In genomic region chr9:131125288-131126058, GRCh38 we compare ENCODE assay signal across 8 cellular contexts. TPM values are rescaled to one million over a fixed set of nuclear protein-coding genes. Genes with fewer than 3 reads are reported as not detected.
DNase-seq lines count a peak whose midpoint lies in the region; ATAC-seq and TF ChIP-seq lines count a peak whose summit lies in the region.

Gene NUP214, plus strand, starts transcription at chr9:131125586. Its CDS starts 119 bp downstream, at chr9:131125705.

- CTCF ChIA-PET in PC-3 (lab: Charles Lee): no interaction called here

- no peaks in the 10 kb centered on the region for H3K27me3 ChIP-seq in PC-3 (ENCODE audit: low read length)

- peak within 1 kb of the TSS; percentile 75 for H3K27ac ChIP-seq in PC-3 (ENCODE audit: low read length)

- TF ChIP-seq RAD21 in Ishikawa (IDR thresholded peaks at IDR 0.05; ENCODE audit: low read depth): no peak

- H3K79me2 ChIP-seq in PC-3 (ENCODE audit: low read length): peaks cover 36% of the 10 kb centered on the region

- TSS peak; percentile 71 for BruUV-seq in PC-3 (replicated peaks; lab: Mats Ljungman, UMichigan)

- peaks cover 15% of the 10 kb centered on the region; the same call in 1 of the 2 replicates for H3K36me3 ChIP-seq in PC-3 (ENCODE audit: low read depth, low read length)

- DNase-seq in DMS114 treated with DMSO at 0.1 percent for 48 hours (lab: John Stamatoyannopoulos, UW; ENCODE audit: unreplicated experiment) (peak; percentile 88), PC-3 (peak; percentile 96), epithelial cell of proximal tubule (ENCODE audit: low read depth) (peak; percentile 64), mucosa of gallbladder (ENCODE audit: low spot score) (peak; percentile 99)
- peak; percentile 100 for DNase-seq in activated T-cell treated with anti-CD3 and anti-CD28 coated beads, Interleukin-2, amount 50 U/mL, for 1 hour
- DNase-seq in stimulated activated CD8-positive, alpha-beta memory T cell treated with anti-CD3 and anti-CD28 coated beads, Interleukin-4, amount 100 ng/mL, for 4 hours (ENCODE audit: low read depth in 2 of 2, low spot score in 1 of 2): peak; percentile 99 to 100

- H2AFZ ChIP-seq in PC-3 (ENCODE audit: low read length): peak within 1 kb of the TSS; percentile 76

- H3K4me1 ChIP-seq in PC-3 (ENCODE audit: insufficient read depth, low read length): peaks cover 7% of the 10 kb centered on the region

- no peaks in the 10 kb centered on the region for H3F3A ChIP-seq in PC-3 (ENCODE audit: low read length, unreplicated experiment)

- no peaks in the 10 kb centered on the region for H3K9me2 ChIP-seq in PC-3 (replicated peaks; ENCODE audit: low read length)

- intact Hi-C loops in PC-3 (cut with micrococcal nuclease): loop anchor here (10.0 kb wide), 1 partner anchor 71 kb away; no protein-coding TSS in a partner anchor

- H3K4me3 ChIP-seq in PC-3 (ENCODE audit: low read length): peak within 1 kb of the TSS; percentile 86
- peak within 1 kb of the TSS; percentile 89 for H3K4me3 ChIP-seq in epithelial cell of proximal tubule (ENCODE audit: low read depth, low read length)

- H4K20me1 ChIP-seq in PC-3 (ENCODE audit: low read length): no peaks in the 10 kb centered on the region

- H3K9ac ChIP-seq in PC-3 (ENCODE audit: low read length): peak within 1 kb of the TSS; percentile 99

- H3K9me3 ChIP-seq in PC-3 (ENCODE audit: low read length): no peaks in the 10 kb centered on the region

- POLR2A ChIA-PET in PC-3 (lab: Charles Lee; ENCODE audit: unreplicated experiment): interaction anchor here (0.5 to 1.0 kb wide), 6 partner anchors 23 to 386 kb away, joined by 3 to 7 read pairs (median 4); partner anchors contain the start of gene AIF1L

- TF ChIP-seq EP300 in Ishikawa (IDR thresholded peaks at IDR 0.05; ENCODE audit: borderline replicate concordance): no peak

- TF ChIP-seq CTCF in PC-3 (conservative IDR thresholded peaks at IDR 0.05; ENCODE audit: low read depth, low read length) (no peak), epithelial cell of proximal tubule (conservative IDR thresholded peaks at IDR 0.05; ENCODE audit: low read depth, low read length) (no peak)

- peak; percentile 93 for ATAC-seq in GM21576 (IDR thresholded peaks at IDR 0.05; ENCODE audit: unreplicated experiment)
- peak; percentile 99 for ATAC-seq in PC-3

- peak within 1 kb of the TSS; percentile 98 for H3K4me2 ChIP-seq in PC-3 (ENCODE audit: low read length)

TF ChIP-seq in Ishikawa, 13 proteins besides CTCF, POLR2A, EP300 and RAD21:
- TF ChIP-seq CEBPB (IDR thresholded peaks at IDR 0.05): no peak
- TF ChIP-seq FOXM1 (IDR thresholded peaks at IDR 0.05; ENCODE audit: borderline replicate concordance, low read depth): no peak; the same call in 1 of the 2 replicates
- peak; percentile 90 for TF ChIP-seq MAX (IDR thresholded peaks at IDR 0.05)
- peak; percentile 16; the same call in 1 of the 2 replicates for TF ChIP-seq TEAD4 (IDR thresholded peaks at IDR 0.05)
- peak; percentile 65; the same call in 1 of the 2 replicates for TF ChIP-seq NFIC (IDR thresholded peaks at IDR 0.05)
- TF ChIP-seq REST (IDR thresholded peaks at IDR 0.05; ENCODE audit: low read depth): no peak
- peak; percentile 100 for TF ChIP-seq CREB1 (IDR thresholded peaks at IDR 0.05; ENCODE audit: low read depth)
- TF ChIP-seq TCF12 (IDR thresholded peaks at IDR 0.05; ENCODE audit: low read depth): peak; percentile 60
- TF ChIP-seq EGR1 (IDR thresholded peaks at IDR 0.05): peak; percentile 12; the same call in 1 of the 2 replicates
- TF ChIP-seq TAF1 (IDR thresholded peaks at IDR 0.05; ENCODE audit: low read depth): peak; percentile 92
- TF ChIP-seq USF1 (IDR thresholded peaks at IDR 0.05): peak; percentile 42; the same call in 1 of the 2 replicates
TF ChIP-seq in Ishikawa: peak in this region for 8.

RNA-seq across cellular contexts. Expression of gene NUP214, which starts in this region (rescaled TPM):
- 22.0 and 25.6 TPM in 2 replicates for total RNA-seq in PC-3 (2014; rRNA removed)
- total RNA-seq in epithelial cell of proximal tubule: 18.5 and 37.2 TPM in 2 replicates
- total RNA-seq in mucosa of gallbladder: 52.1 TPM

Comparison
In these comparisons a context has a peak if more than half of its experiments do, and no peak if none do; other contexts are left out.
1. Peak in every context shown above with its lines: DNase-seq, ATAC-seq, H3K4me3 ChIP-seq and H3K27ac ChIP-seq.